Comparison of ENCODE assay signal across 19 cellular contexts in genomic region chr4:106806158-106806797, GRCh38.
DNase-seq lines count a peak whose midpoint lies in the region; ATAC-seq and TF ChIP-seq lines count a peak whose summit lies in the region.
"Had no signal": no experiment of that assay in that cellular context is flagged by ENCODE, and none has a peak within 500 bp of the region (broad histone marks: within the 10 kb centered on the region; RNA-seq: fewer than 3 reads in every experiment).

No MANE protein-coding gene starts in this region.

- no peaks in the 10 kb centered on the region for H3K79me2 ChIP-seq in PC-3 (ENCODE audit: low read length)

- peak; percentile 76 for ATAC-seq in PC-3
- ATAC-seq: GM12878, Panc1, Right ventricle myocardium inferior, T-cell had no signal

- H3K23ac ChIP-seq in mesenchymal stem cell (ENCODE audit: low read length in 2 of 2): no peak overlapping the region

- H4K8ac ChIP-seq in mesenchymal stem cell (ENCODE audit: low read length): no peak overlapping the region

- no peaks in the 10 kb centered on the region for H3K9me2 ChIP-seq in PC-3 (replicated peaks; ENCODE audit: low read length)

- no peak overlapping the region for H3K18ac ChIP-seq in mesenchymal stem cell (ENCODE audit: low read depth in 1 of 2, low read length in 2 of 2)

- no peak overlapping the region for H3K27ac ChIP-seq in PC-3 (ENCODE audit: low read length)
- H3K27ac ChIP-seq in mesenchymal stem cell (ENCODE audit: low read length, poor library complexity, severe bottlenecking): no peak overlapping the region
- H3K27ac ChIP-seq in colonic mucosa: no peak overlapping the region

- H2BK15ac ChIP-seq in mesenchymal stem cell (ENCODE audit: low read depth, poor library complexity, severe bottlenecking): no peak overlapping the region

- H3K4me3 ChIP-seq in PC-3 (ENCODE audit: low read length) (no peak overlapping the region), mesenchymal stem cell (ENCODE audit: insufficient read depth in 1 of 2, low read depth in 1 of 2, low read length in 2 of 2) (no peak overlapping the region), colonic mucosa (no peak overlapping the region)
- H3K4me3 ChIP-seq: GM12878 had no signal

- POLR2A ChIA-PET in PC-3 (lab: Charles Lee; ENCODE audit: unreplicated experiment): no interaction called here

- H2BK5ac ChIP-seq in mesenchymal stem cell (ENCODE audit: low read depth, low read length, poor library complexity, severe bottlenecking): no peak overlapping the region

- no peak overlapping the region for H2BK12ac ChIP-seq in mesenchymal stem cell (ENCODE audit: low read length in 2 of 2)

- H4K91ac ChIP-seq in mesenchymal stem cell (ENCODE audit: low read length): no peak overlapping the region

- intact Hi-C loops in PC-3 (cut with micrococcal nuclease): loop anchor here (5.0 to 10.0 kb wide), 2 partner anchors 114 to 221 kb away; no protein-coding TSS in a partner anchor
- intact Hi-C loops in colonic mucosa (cut with DNase I): no loop called here

- no TSS peak for BruUV-seq in PC-3 (replicated peaks; lab: Mats Ljungman, UMichigan)

- H3K9ac ChIP-seq in PC-3 (ENCODE audit: low read length): no peak overlapping the region
- no peak overlapping the region for H3K9ac ChIP-seq in mesenchymal stem cell (ENCODE audit: low read length)
- no peak overlapping the region for H3K9ac ChIP-seq in colonic mucosa (ENCODE audit: low read depth in 2 of 2, low read length in 2 of 2)

- DNase-seq in DMS53 (lab: John Stamatoyannopoulos, UW) (peak; percentile 65), HCEC 1CT (peak; percentile 7), PC-3 (peak; percentile 49), mesenchymal stem cell (peak; percentile 12), colonic mucosa (no peak)
- no peak for DNase-seq in NK-92 treated with Interleukin-12 subunit alpha and Interleukin-12 subunit beta, amount 100 ng/mL, for 24 hours (lab: John Stamatoyannopoulos, UW)
- DNase-seq in activated CD4-positive, alpha-beta T cell treated with anti-CD3 and anti-CD28 coated beads for 48 hours: no peak
- DNase-seq: ACHN; CD4-positive, alpha-beta T cell; GDM1; Kasumi-1; NCI-H187 treated with DMSO at 0.1 percent for 48 hours; NCI-H2171; NCI-H446 treated with DMSO at 0.1 percent for 48 hours; NCI-H82; T-cell had no signal

- H3K9me3 ChIP-seq in PC-3 (ENCODE audit: low read length) (no peaks in the 10 kb centered on the region), mesenchymal stem cell (ENCODE audit: control insufficient read depth, low read length) (no peaks in the 10 kb centered on the region), colonic mucosa (no peaks in the 10 kb centered on the region)

- H3K14ac ChIP-seq in mesenchymal stem cell (ENCODE audit: low read length in 2 of 2): no peak overlapping the region

- H3K4me2 ChIP-seq in PC-3 (ENCODE audit: low read length) (no peak overlapping the region), mesenchymal stem cell (ENCODE audit: low read length, poor library complexity, severe bottlenecking) (no peak overlapping the region)

- CTCF ChIA-PET in PC-3 (lab: Charles Lee): no interaction called here

- H3K36me3 ChIP-seq in PC-3 (ENCODE audit: low read depth, low read length) (no peaks in the 10 kb centered on the region; the same call in 1 of the 2 replicates), mesenchymal stem cell (ENCODE audit: control insufficient read depth in 1 of 2, insufficient read depth in 2 of 2, low read depth in 1 of 2, low read length in 2 of 2) (no peaks in the 10 kb centered on the region), colonic mucosa (no peaks in the 10 kb centered on the region)

- no peaks in the 10 kb centered on the region for H3K79me1 ChIP-seq in mesenchymal stem cell (replicated peaks; ENCODE audit: low read length, poor library complexity, severe bottlenecking)

- H3K27me3 ChIP-seq in PC-3 (ENCODE audit: low read length) (no peaks in the 10 kb centered on the region), mesenchymal stem cell (ENCODE audit: control insufficient read depth in 1 of 2, insufficient read depth in 1 of 2, low read length in 2 of 2) (no peaks in the 10 kb centered on the region), colonic mucosa (no peaks in the 10 kb centered on the region)

- no peak for TF ChIP-seq CTCF in PC-3 (conservative IDR thresholded peaks at IDR 0.05; ENCODE audit: low read depth, low read length)
- no peak for TF ChIP-seq CTCF in colonic mucosa (IDR thresholded peaks at IDR 0.05)

- H2BK120ac ChIP-seq in mesenchymal stem cell (ENCODE audit: low read depth, low read length): no peak overlapping the region

- H3K4me1 ChIP-seq in PC-3 (ENCODE audit: insufficient read depth, low read length) (peaks cover 4% of the 10 kb centered on the region; the same call in 1 of the 2 replicates), mesenchymal stem cell (ENCODE audit: control insufficient read depth, insufficient read depth, low read depth, low read length) (no peaks in the 10 kb centered on the region), colonic mucosa (no peaks in the 10 kb centered on the region)

- H4K20me1 ChIP-seq in PC-3 (ENCODE audit: low read length): no peaks in the 10 kb centered on the region

- H2AFZ ChIP-seq in PC-3 (ENCODE audit: low read length) (no peak overlapping the region), mesenchymal stem cell (ENCODE audit: low read depth, low read length) (no peak overlapping the region)

- no peaks in the 10 kb centered on the region for H3F3A ChIP-seq in PC-3 (ENCODE audit: low read length, unreplicated experiment)

- no peak overlapping the region for H3K4ac ChIP-seq in mesenchymal stem cell (ENCODE audit: low read depth in 1 of 2, low read length in 2 of 2)

- H2AK5ac ChIP-seq in mesenchymal stem cell (ENCODE audit: low read length, severe bottlenecking): no peak overlapping the region

Comparison
In these comparisons a context has a peak if more than half of its experiments do, and no peak if none do; other contexts are left out.
1. DNase-seq: peak in DMS53 (single experiment), HCEC 1CT (single experiment), PC-3 (single experiment) and mesenchymal stem cell (single experiment); none in NK-92 treated with Interleukin-12 subunit alpha and Interleukin-12 subunit beta, amount 100 ng/mL, for 24 hours (single experiment), colonic mucosa (single experiment) and activated CD4-positive, alpha-beta T cell treated with anti-CD3 and anti-CD28 coated beads for 48 hours (single experiment).